ENCODE assay signal across 1 cellular context in genomic region chr13:57627663-57628062, GRCh38.
TF ChIP-seq lines count a peak whose summit lies in the region.

No MANE protein-coding gene starts in this region.

TF ChIP-seq in HepG2, 621 proteins besides CTCF, POLR2A, EP300 and RAD21 (continued from another document):
- TF ChIP-seq ZNF577 (CRISPR knock-in tag; IDR thresholded peaks at IDR 0.05; ENCODE audit: borderline replicate concordance, low read depth) = no peak
- no peak for TF ChIP-seq RNF219 (CRISPR knock-in tag; IDR thresholded peaks at IDR 0.05)
- peak; percentile 43; the same call in 1 of the 2 replicates for TF ChIP-seq ARID3A (IDR thresholded peaks at IDR 0.05; ENCODE audit: low read depth, low read length)
- no peak for TF ChIP-seq HNRNPL (IDR thresholded peaks at IDR 0.05; ENCODE audit: low read depth, low read length)
- no peak for TF ChIP-seq NFE2 (CRISPR knock-in tag; IDR thresholded peaks at IDR 0.05)
- peak; percentile 72 for TF ChIP-seq STAG1 (CRISPR knock-in tag; IDR thresholded peaks at IDR 0.05)
- TF ChIP-seq SYNCRIP (IDR thresholded peaks at IDR 0.05; ENCODE audit: insufficient read depth, low read depth, low read length) = no peak
TF ChIP-seq in HepG2: peak in this region for 2.
